Comparison of ENCODE assay signal across 21 cellular contexts in the genomic region with DNA sequence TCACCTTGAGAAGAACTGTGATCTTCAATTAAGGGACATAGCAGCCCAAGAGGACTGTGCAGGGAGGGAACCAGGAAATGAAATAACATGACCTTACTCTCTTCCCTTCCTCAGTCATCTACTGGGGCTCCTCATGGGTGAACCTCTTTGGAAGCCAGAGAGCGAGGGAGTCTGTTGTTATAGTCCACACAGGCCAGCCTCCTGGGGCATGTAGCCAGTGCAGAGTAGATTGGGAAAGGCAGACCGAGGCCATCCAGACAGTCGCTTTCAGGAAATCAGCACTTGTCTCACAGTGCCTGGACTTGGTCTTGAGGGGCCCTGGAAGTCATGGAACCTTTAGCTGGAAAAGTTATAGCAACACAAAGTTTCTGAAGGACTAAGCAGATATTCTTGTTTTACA. TPM values are rescaled to one million over a fixed set of nuclear protein-coding genes. Genes with fewer than 3 reads are reported as not detected.
DNase-seq lines count a peak whose midpoint lies in the region; ATAC-seq, FAIRE-seq and TF ChIP-seq lines count a peak whose summit lies in the region.
"Had no signal": no experiment of that assay in that cellular context is flagged by ENCODE, and none has a peak within 500 bp of the region (broad histone marks: within the 10 kb centered on the region; RNA-seq: fewer than 3 reads in every experiment).

No MANE protein-coding gene starts in this region.

- TF ChIP-seq CTCF in osteocyte (IDR thresholded peaks at IDR 0.05): no peak
- no peak for TF ChIP-seq CTCF in kidney (IDR thresholded peaks at IDR 0.05; ENCODE audit: borderline replicate concordance, extremely low read depth, insufficient read depth)

- POLR2A ChIA-PET in CD4-positive, alpha-beta memory T cell (lab: Charles Lee; ENCODE audit: partially characterized antibody): no interaction called here

- H3K9me3 Mint-ChIP-seq in CD4-positive, alpha-beta memory T cell: no peaks in the 10 kb centered on the region
- H3K9me3 Mint-ChIP-seq in activated T-helper 17 cell treated with anti-CD3 and anti-CD28 coated beads, Interleukin-2, amount 50 U/mL, for 72 hours: no peaks in the 10 kb centered on the region
- H3K9me3 Mint-ChIP-seq in osteocyte (ENCODE audit: unreplicated experiment): no peaks in the 10 kb centered on the region
- H3K9me3 Mint-ChIP-seq: CD4-positive, alpha-beta T cell had no signal

- no peaks in the 10 kb centered on the region for H3K9me3 ChIP-seq in CD4-positive, alpha-beta memory T cell (ENCODE audit: control insufficient read depth in 1 of 2, low read length in 2 of 2)
- no peaks in the 10 kb centered on the region for H3K9me3 ChIP-seq in kidney (ENCODE audit: control insufficient read depth in 1 of 2, low read length in 2 of 2)
- H3K9me3 ChIP-seq: A549, HAP-1 had no signal

- ATAC-seq in activated T-helper 17 cell treated with anti-CD3 and anti-CD28 coated beads, Interleukin-2, amount 50 U/mL, for 72 hours (replicated peaks): no peak
- ATAC-seq in left cardiac atrium: peak in 1 of 2 donors; percentile 42
- no peak for ATAC-seq in HG03565 (IDR thresholded peaks at IDR 0.05; ENCODE audit: unreplicated experiment)
- ATAC-seq: A549, HepG2 had no signal

- no peak for DNase-seq in CD4-positive, alpha-beta memory T cell
- DNase-seq in left cardiac atrium: peak; percentile 33
- DNase-seq in osteocyte (ENCODE audit: extremely low spot score, unreplicated experiment): peak; percentile 34
- no peak for DNase-seq in activated CD4-positive, alpha-beta T cell treated with anti-CD3 and anti-CD28 coated beads for 1 hour
- DNase-seq in frontal cortex (ENCODE audit: low spot score in 2 of 2): no peak
- no peak for DNase-seq in kidney
- DNase-seq: CD4-positive, alpha-beta T cell; DMS153; GDM1; KBM-7; MV-4-11; NCI-H187; NCI-H2107; NCI-H510A treated with DMSO at 0.1 percent for 48 hours; NCI-H774; SHP77 treated with DMSO at 0.1 percent for 48 hours had no signal

- CTCF ChIA-PET in CD4-positive, alpha-beta memory T cell (lab: Charles Lee; ENCODE audit: partially characterized antibody): interaction anchor here (0.6 to 3.5 kb wide), 2 partner anchors 11 to 162 kb away, joined by 5 to 20 read pairs; no protein-coding TSS in a partner anchor

- H3K27ac Mint-ChIP-seq in CD4-positive, alpha-beta memory T cell: peak overlapping the region in 4 of 7 donors; percentile 0 to 31 (median 20)
- H3K27ac Mint-ChIP-seq in activated T-helper 17 cell treated with anti-CD3 and anti-CD28 coated beads, Interleukin-2, amount 50 U/mL, for 72 hours: peak overlapping the region; percentile 9
- H3K27ac Mint-ChIP-seq in osteocyte (ENCODE audit: unreplicated experiment): no peak overlapping the region
- H3K27ac Mint-ChIP-seq: CD4-positive, alpha-beta T cell had no signal

- intact Hi-C loops in CD4-positive, alpha-beta memory T cell (cut with micrococcal nuclease): loop anchor here (10.0 kb wide), 1 partner anchor 435 kb away; a partner anchor contains a TSS
- intact Hi-C loops in left cardiac atrium (cut with DNase I) (no loop called here), kidney (cut with DNase I) (no loop called here)

- peaks cover 21 to 43% (median 26%) of the 10 kb centered on the region in 4 donors for H3K4me1 Mint-ChIP-seq in CD4-positive, alpha-beta memory T cell
- peaks cover 34% of the 10 kb centered on the region for H3K4me1 Mint-ChIP-seq in activated T-helper 17 cell treated with anti-CD3 and anti-CD28 coated beads, Interleukin-2, amount 50 U/mL, for 72 hours
- peaks cover 33% of the 10 kb centered on the region for H3K4me1 Mint-ChIP-seq in osteocyte (ENCODE audit: unreplicated experiment)

- FAIRE-seq in frontal cortex (lab: Jason Lieb, UNC) (no peak), kidney (lab: Jason Lieb, UNC) (no peak)
- FAIRE-seq: A549, HepG2 had no signal

- no peak overlapping the region for H3K27ac ChIP-seq in CD4-positive, alpha-beta memory T cell (ENCODE audit: low read depth, low read length)
- no peak overlapping the region for H3K27ac ChIP-seq in kidney (ENCODE audit: low read depth in 2 of 2, low read length in 2 of 2)
- H3K27ac ChIP-seq: A549 had no signal

- no peaks in the 10 kb centered on the region for H3K27me3 Mint-ChIP-seq in CD4-positive, alpha-beta memory T cell
- no peaks in the 10 kb centered on the region for H3K27me3 Mint-ChIP-seq in activated T-helper 17 cell treated with anti-CD3 and anti-CD28 coated beads, Interleukin-2, amount 50 U/mL, for 72 hours
- no peaks in the 10 kb centered on the region for H3K27me3 Mint-ChIP-seq in osteocyte (ENCODE audit: unreplicated experiment)
- H3K27me3 Mint-ChIP-seq: CD4-positive, alpha-beta T cell had no signal

- no peak overlapping the region for H3K4me3 Mint-ChIP-seq in CD4-positive, alpha-beta memory T cell
- no peak overlapping the region for H3K4me3 Mint-ChIP-seq in activated T-helper 17 cell treated with anti-CD3 and anti-CD28 coated beads, Interleukin-2, amount 50 U/mL, for 72 hours
- H3K4me3 Mint-ChIP-seq in osteocyte (ENCODE audit: unreplicated experiment): no peak overlapping the region
- H3K4me3 Mint-ChIP-seq: CD4-positive, alpha-beta T cell had no signal

- H3K36me3 ChIP-seq in CD4-positive, alpha-beta memory T cell (ENCODE audit: insufficient read depth, low read length): peaks cover 17% of the 10 kb centered on the region
- peaks cover 10% of the 10 kb centered on the region in 2 donors for H3K36me3 ChIP-seq in kidney (ENCODE audit: control insufficient read depth in 1 of 2, insufficient read depth in 2 of 2, low read length in 2 of 2)

- H3K27me3 ChIP-seq in CD4-positive, alpha-beta memory T cell (ENCODE audit: insufficient read depth, low read length): no peaks in the 10 kb centered on the region

- no peak overlapping the region for H3K4me3 ChIP-seq in CD4-positive, alpha-beta memory T cell (ENCODE audit: low read length in 2 of 2)
- H3K4me3 ChIP-seq in kidney (ENCODE audit: low read length in 2 of 2): no peak overlapping the region
- H3K4me3 ChIP-seq: A549, HAP-1 had no signal

- H3K9ac ChIP-seq in kidney (ENCODE audit: low read length in 2 of 2): no peak overlapping the region

- H3K36me3 Mint-ChIP-seq in CD4-positive, alpha-beta memory T cell: peaks cover 29 to 38% of the 10 kb centered on the region in 2 donors
- H3K36me3 Mint-ChIP-seq in activated T-helper 17 cell treated with anti-CD3 and anti-CD28 coated beads, Interleukin-2, amount 50 U/mL, for 72 hours (ENCODE audit: low read depth): peaks cover 34% of the 10 kb centered on the region
- peaks cover 31% of the 10 kb centered on the region for H3K36me3 Mint-ChIP-seq in osteocyte (ENCODE audit: unreplicated experiment)

- H3K4me1 ChIP-seq in CD4-positive, alpha-beta memory T cell (ENCODE audit: insufficient read depth, low read length): peaks cover 16% of the 10 kb centered on the region
- H3K4me1 ChIP-seq in kidney (ENCODE audit: control insufficient read depth in 1 of 2, insufficient read depth in 1 of 2, low read depth in 1 of 2, low read length in 2 of 2): peaks cover 3% of the 10 kb centered on the region in 2 donors

RNA-seq across cellular contexts. Expression of a gene that starts 6.1 kb away (rescaled TPM):
- total RNA-seq in CD4-positive, alpha-beta memory T cell: 10 to 100 TPM; 75.4 to 84.4 TPM
- polyA plus RNA-seq in CD4-positive, alpha-beta memory T cell: 100 to 1,000 TPM in 1 of 2 donors, 10 to 100 TPM in 1; 100.0 to 109 TPM
- total RNA-seq in activated T-helper 17 cell treated with anti-CD3 and anti-CD28 coated beads, Interleukin-2, amount 50 U/mL, for 72 hours: 10 to 100 TPM; 38.2 to 60.7 TPM
- total RNA-seq in left cardiac atrium: 100 to 1,000 TPM; 129 to 159 TPM
- 308 and 332 TPM in 2 replicates for total RNA-seq in osteocyte
- total RNA-seq in frontal cortex: 9.8 TPM
- 192 TPM for total RNA-seq in kidney
- 122 TPM for polyA plus RNA-seq in kidney (ENCODE audit: insufficient read depth, low read depth, low replicate concordance)

RNA-seq across cellular contexts. Expression of a gene that starts 22.9 kb away (rescaled TPM):
- total RNA-seq in CD4-positive, alpha-beta memory T cell: 10 to 100 TPM; 45.8 to 47.0 TPM
- polyA plus RNA-seq in CD4-positive, alpha-beta memory T cell: 10 to 100 TPM; 43.6 to 46.8 TPM
- total RNA-seq in activated T-helper 17 cell treated with anti-CD3 and anti-CD28 coated beads, Interleukin-2, amount 50 U/mL, for 72 hours: 100 to 1,000 TPM in 1 of 2 donors, 10 to 100 TPM in 1; 54.5 to 121 TPM
- 10 to 100 TPM; 27.3 to 28.3 TPM for total RNA-seq in left cardiac atrium
- 90.4 and 122 TPM in 2 replicates for total RNA-seq in osteocyte
- 11.4 TPM for total RNA-seq in frontal cortex
- 104 TPM for total RNA-seq in kidney
- polyA plus RNA-seq in kidney (ENCODE audit: insufficient read depth, low read depth, low replicate concordance): 55.6 TPM

RNA-seq across cellular contexts. Expression of a gene that starts 22.9 kb away (rescaled TPM):
- total RNA-seq in CD4-positive, alpha-beta memory T cell: 10 to 100 TPM; 12.9 to 13.6 TPM
- polyA plus RNA-seq in CD4-positive, alpha-beta memory T cell: 1 to 10 TPM in 1 of 2 donors, under 1 TPM in 1; 0.50 to 1.9 TPM
- total RNA-seq in activated T-helper 17 cell treated with anti-CD3 and anti-CD28 coated beads, Interleukin-2, amount 50 U/mL, for 72 hours: 10 to 100 TPM in 1 of 2 donors, 1 to 10 TPM in 1; 8.8 to 12.7 TPM
- total RNA-seq in left cardiac atrium (1 to 10 TPM; 6.1 to 7.2 TPM), osteocyte (10.0 and 10.3 TPM in 2 replicates), frontal cortex (2.9 TPM), kidney (17.2 TPM)
- polyA plus RNA-seq in kidney (ENCODE audit: insufficient read depth, low read depth, low replicate concordance): 0.56 TPM

Comparison
In these comparisons a context has a peak if more than half of its experiments do, and no peak if none do; other contexts are left out.
1. DNase-seq: peak in left cardiac atrium (single experiment) and osteocyte (single experiment); none in CD4-positive, alpha-beta memory T cell (0 of 5), activated CD4-positive, alpha-beta T cell treated with anti-CD3 and anti-CD28 coated beads for 1 hour (single experiment), frontal cortex (0 of 2) and kidney (single experiment).